21 cellular contexts compared by ENCODE assay signal in the genomic region with DNA sequence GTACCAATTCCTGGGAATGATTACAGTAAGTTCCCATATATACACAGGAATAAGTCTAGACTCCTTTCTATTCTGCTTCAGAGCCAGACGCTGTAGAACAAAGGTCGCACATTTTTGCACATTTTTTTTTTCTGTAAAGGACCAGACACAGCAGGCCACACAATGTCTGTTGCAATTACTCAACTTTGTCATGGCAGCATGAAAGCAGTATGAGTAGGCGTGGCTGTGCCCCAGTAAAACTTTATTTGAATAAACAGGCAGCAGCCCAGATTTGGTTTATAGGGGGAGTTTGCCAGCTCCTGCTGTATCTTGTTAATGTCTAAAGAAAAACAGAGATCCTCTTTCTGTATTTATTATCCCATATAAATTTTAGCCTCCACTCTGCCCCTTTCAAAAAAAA.
"Had no signal": no experiment of that assay in that cellular context is flagged by ENCODE, and none has a peak within 500 bp of the region (broad histone marks: within the 10 kb centered on the region; RNA-seq: fewer than 3 reads in every experiment).

No MANE protein-coding gene starts in this region.

- H3K36me3 ChIP-seq: brain microvascular endothelial cell, colonic mucosa, esophagus squamous epithelium, gastroesophageal sphincter, thoracic aorta had no signal

- H3K9me3 ChIP-seq: colonic mucosa, esophagus squamous epithelium, thoracic aorta had no signal

- H2AFZ ChIP-seq: parathyroid adenoma had no signal

- H3K27ac ChIP-seq: brain microvascular endothelial cell, colonic mucosa, dorsolateral prefrontal cortex, esophagus squamous epithelium, gastroesophageal sphincter, parathyroid adenoma, thoracic aorta had no signal

- H3K27me3 ChIP-seq: brain microvascular endothelial cell, colonic mucosa, dorsolateral prefrontal cortex, esophagus squamous epithelium, gastroesophageal sphincter had no signal

- H3K4me1 ChIP-seq: colonic mucosa, esophagus squamous epithelium, gastroesophageal sphincter, parathyroid adenoma had no signal

- DNase-seq: activated T-cell treated with anti-CD3 and anti-CD28 coated beads, Interleukin-2, amount 50 U/mL, for 24 hours; aorta; brain microvascular endothelial cell; central memory CD4-positive, alpha-beta T cell; colonic mucosa; dorsolateral prefrontal cortex; effector memory CD8-positive, alpha-beta T cell; esophagus squamous epithelium; head of caudate nucleus; left cardiac atrium; mesenchymal stem cell; stimulated activated CD4-positive, alpha-beta T cell treated with anti-CD3 and anti-CD28 coated beads, Interleukin-2, amount 100 ng/mL, for 48 hours; stimulated activated naive CD4-positive, alpha-beta T cell treated with Interleukin-2 at 50 U/mL for 16 hours; T-helper 1 cell had no signal

- H3K9ac ChIP-seq: parathyroid adenoma had no signal

- H3K4me3 ChIP-seq: colonic mucosa, dorsolateral prefrontal cortex, esophagus squamous epithelium, gastroesophageal sphincter, thoracic aorta had no signal

- ATAC-seq: activated naive CD4-positive, alpha-beta T cell treated with anti-CD3 and anti-CD28 coated beads, Interleukin-2, amount 50 U/mL, for 72 hours; activated T-helper 17 cell treated with anti-CD3 and anti-CD28 coated beads, Interleukin-2, amount 50 U/mL, for 72 hours; effector memory CD8-positive, alpha-beta T cell; gastroesophageal sphincter; left cardiac atrium; sciatic nerve; WTC11 had no signal

- H3K79me2 ChIP-seq: parathyroid adenoma had no signal
